ENCODE assay signal across 15 cellular contexts in the genomic region with DNA sequence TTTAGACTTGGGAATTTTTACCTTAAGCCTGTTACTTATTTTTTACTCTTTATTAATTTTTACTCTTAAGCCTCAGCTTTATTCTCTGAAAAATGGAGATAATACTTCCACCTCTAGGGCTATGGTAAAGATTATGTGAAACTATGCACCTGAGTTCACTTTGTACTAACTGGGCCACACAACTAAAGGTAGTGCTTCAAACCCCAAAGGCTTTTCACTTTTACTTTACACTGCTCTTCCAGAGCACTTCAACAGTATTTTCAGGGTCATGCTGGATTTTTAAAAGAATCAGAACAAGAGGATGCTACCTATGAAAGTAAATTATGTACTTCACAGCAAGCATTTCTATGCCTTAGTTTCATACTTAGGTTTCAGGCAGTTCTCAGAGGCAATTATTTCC. TPM values are rescaled to one million over a fixed set of nuclear protein-coding genes. Genes with fewer than 3 reads are reported as not detected.
A peak's percentile ranks its signal among the peaks of the same experiment; 100 is the strongest.
DNase-seq lines count a peak whose midpoint lies in the region; ATAC-seq, FAIRE-seq and TF ChIP-seq lines count a peak whose summit lies in the region.
"Had no signal": no experiment of that assay in that cellular context is flagged by ENCODE, and none has a peak within 500 bp of the region (broad histone marks: within the 10 kb centered on the region; RNA-seq: fewer than 3 reads in every experiment).

No MANE protein-coding gene starts in this region.

- CTCF ChIA-PET in HepG2 (lab: Yijun Ruan, JAX; ENCODE audit: low intra/inter-chr PET ratio, low total read pairs), result no interaction called here

- H3K4me2 ChIP-seq in OCI-LY1 (ENCODE audit: low read length) (no peak overlapping the region), HepG2 (ENCODE audit: low read depth, low read length) (no peak overlapping the region)
- H3K4me2 ChIP-seq: SK-N-SH had no signal

- H4K20me1 ChIP-seq in OCI-LY1 (ENCODE audit: insufficient read depth, low read length) (no peaks in the 10 kb centered on the region), HepG2 (ENCODE audit: insufficient read depth, low read length) (no peaks in the 10 kb centered on the region)

- TSS peak; percentile 7 for BruUV-seq in HepG2 (replicated peaks; lab: Mats Ljungman, UMichigan)

- H3K4me1 ChIP-seq in OCI-LY1 (ENCODE audit: insufficient read depth, low read length, severe bottlenecking) (peaks cover 15% of the 10 kb centered on the region), HepG2 (ENCODE audit: insufficient read depth, low read length) (no peaks in the 10 kb centered on the region), heart left ventricle (peaks cover 0 to 34% (median 0%) of the 10 kb centered on the region in 12 donors)
- H3K4me1 ChIP-seq: sigmoid colon, vagina had no signal

- H3K9me3 ChIP-seq in OCI-LY1 (ENCODE audit: low read length) (no peaks in the 10 kb centered on the region), HepG2 (ENCODE audit: low read length) (no peaks in the 10 kb centered on the region), heart left ventricle (no peaks in the 10 kb centered on the region)
- H3K9me3 ChIP-seq: sigmoid colon, SK-N-SH, vagina had no signal

- no peak for DNase-seq in HepG2 (ENCODE audit: low spot score)
- DNase-seq in cortex of kidney (lab: John Stamatoyannopoulos, UW), result no peak
- no peak for DNase-seq in heart left ventricle
- DNase-seq in activated gamma-delta T cell treated with Interleukin-2 at 50 U/mL for 16 hours, result no peak
- DNase-seq: activated B cell treated with CpG ODN at 0.5 μM for 24 hours; effector memory CD4-positive, alpha-beta T cell; NCI-H1092 treated with DMSO at 0.1 percent for 48 hours; sigmoid colon; SK-N-SH; stimulated activated CD4-positive, alpha-beta T cell treated with anti-CD3 and anti-CD28 coated beads, Interleukin-4, amount 100 ng/mL, for 1 hour had no signal

- H3K9ac ChIP-seq in OCI-LY1 (ENCODE audit: low read length) (no peak overlapping the region), HepG2 (ENCODE audit: insufficient read depth, low read depth, low read length) (no peak overlapping the region)
- H3K9ac ChIP-seq: SK-N-SH had no signal

- no peak for TF ChIP-seq CTCF in OCI-LY1 (IDR thresholded peaks at IDR 0.05; ENCODE audit: low read length)
- TF ChIP-seq CTCF in HepG2 (CRISPR knock-in tag; IDR thresholded peaks at IDR 0.05), result no peak
- TF ChIP-seq CTCF in heart left ventricle (IDR thresholded peaks at IDR 0.05), result no peak

- TF ChIP-seq POLR2A in HepG2 (IDR thresholded peaks at IDR 0.05; ENCODE audit: insufficient read depth in 1 of 2, low read depth in 2 of 2, low read length in 2 of 2), result no peak
- TF ChIP-seq POLR2A in heart left ventricle (IDR thresholded peaks at IDR 0.05), result no peak

- TF ChIP-seq RAD21 in HepG2 (CRISPR knock-in tag; IDR thresholded peaks at IDR 0.05), result no peak

- H3K4me3 ChIP-seq in OCI-LY1 (ENCODE audit: low read depth, low read length, poor library complexity, severe bottlenecking) (no peak overlapping the region), HepG2 (replicated peaks in 1 of 3; ENCODE audit: insufficient read depth in 1 of 3, low read depth in 2 of 3, low read length in 3 of 3) (no peak overlapping the region), heart left ventricle (no peak overlapping the region)
- H3K4me3 ChIP-seq: sigmoid colon, vagina had no signal

- H3F3A ChIP-seq in OCI-LY1 (ENCODE audit: insufficient read depth, low read length), result 0 out of 2 replicates have a peak, but pooled peaks cover 8% of the 10 kb centered on the region

- H3K9me2 ChIP-seq in OCI-LY1 (ENCODE audit: low read depth, low read length), result no peaks in the 10 kb centered on the region
- H3K9me2 ChIP-seq: SK-N-SH had no signal

- H3K36me3 ChIP-seq in OCI-LY1 (ENCODE audit: insufficient read depth, low read length), result peaks cover 21% of the 10 kb centered on the region
- H3K36me3 ChIP-seq in HepG2 (replicated peaks in 1 of 2; ENCODE audit: control insufficient read depth in 1 of 2, insufficient read depth in 2 of 2, low read length in 2 of 2), result no peaks in the 10 kb centered on the region
- H3K36me3 ChIP-seq in heart left ventricle, result peaks cover 0 to 9% (median under 1%) of the 10 kb centered on the region in 9 donors
- H3K36me3 ChIP-seq: vagina had no signal

- no peak for TF ChIP-seq EP300 in HepG2 (IDR thresholded peaks at IDR 0.05; ENCODE audit: low read depth in 2 of 2, low read length in 2 of 2)
- TF ChIP-seq EP300 in HepG2 (CRISPR knock-in tag; IDR thresholded peaks at IDR 0.05; ENCODE audit: borderline replicate concordance), result no peak

- ATAC-seq in GM18867 (IDR thresholded peaks at IDR 0.05; ENCODE audit: unreplicated experiment), result peak; percentile 48
- peak; percentile 34 for ATAC-seq in GM21447 (IDR thresholded peaks at IDR 0.05; ENCODE audit: unreplicated experiment)
- ATAC-seq in HepG2, result no peak
- no peak for ATAC-seq in heart left ventricle

- H3K27ac ChIP-seq in OCI-LY1 (ENCODE audit: low read depth, low read length, poor library complexity, severe bottlenecking) (peak overlapping the region; percentile 48), HepG2 (ENCODE audit: extremely low read length, insufficient read depth, low read length) (no peak overlapping the region), heart left ventricle (no peak overlapping the region)
- H3K27ac ChIP-seq: sigmoid colon, vagina had no signal

- H3K79me2 ChIP-seq in OCI-LY1 (ENCODE audit: insufficient read depth, low read length) (peaks cover under 1% of the 10 kb centered on the region; the same call in 1 of the 2 replicates), HepG2 (ENCODE audit: insufficient read depth, low read length) (no peaks in the 10 kb centered on the region)

- in situ Hi-C loops in HepG2 (cut with HindIII; ENCODE audit: extremely low pct_ligation_motif_present, low pct_unique_long_range_greater_than_20kb), result no loop called here

- POLR2A ChIA-PET in HepG2 (lab: Yijun Ruan, JAX), result no interaction called here

- no peak for FAIRE-seq in HepG2 (lab: Jason Lieb, UNC)
- FAIRE-seq: bronchial epithelial cell had no signal

- H3K27me3 ChIP-seq in OCI-LY1 (ENCODE audit: insufficient read depth, low read length) (no peaks in the 10 kb centered on the region), HepG2 (ENCODE audit: control insufficient read depth in 1 of 2, insufficient read depth in 2 of 2, low read length in 2 of 2) (no peaks in the 10 kb centered on the region), heart left ventricle (no peaks in the 10 kb centered on the region)
- H3K27me3 ChIP-seq: sigmoid colon, vagina had no signal

- no peak overlapping the region for H2AFZ ChIP-seq in OCI-LY1 (ENCODE audit: low read length)
- no peak overlapping the region for H2AFZ ChIP-seq in HepG2 (ENCODE audit: low read length)

- intact Hi-C loops in HepG2 (cut with micrococcal nuclease; ENCODE audit: unreplicated experiment) (no loop called here), heart left ventricle (cut with DNase I) (no loop called here)

TF ChIP-seq in HepG2, 621 proteins besides CTCF, POLR2A, EP300 and RAD21:
- TF ChIP-seq NCOA5 (CRISPR knock-in tag; IDR thresholded peaks at IDR 0.05), result no peak
- no peak for TF ChIP-seq BCL6 (CRISPR knock-in tag; IDR thresholded peaks at IDR 0.05)
- TF ChIP-seq ZFP41 (CRISPR knock-in tag; IDR thresholded peaks at IDR 0.05; ENCODE audit: borderline replicate concordance), result no peak
- TF ChIP-seq, protein P1, sequence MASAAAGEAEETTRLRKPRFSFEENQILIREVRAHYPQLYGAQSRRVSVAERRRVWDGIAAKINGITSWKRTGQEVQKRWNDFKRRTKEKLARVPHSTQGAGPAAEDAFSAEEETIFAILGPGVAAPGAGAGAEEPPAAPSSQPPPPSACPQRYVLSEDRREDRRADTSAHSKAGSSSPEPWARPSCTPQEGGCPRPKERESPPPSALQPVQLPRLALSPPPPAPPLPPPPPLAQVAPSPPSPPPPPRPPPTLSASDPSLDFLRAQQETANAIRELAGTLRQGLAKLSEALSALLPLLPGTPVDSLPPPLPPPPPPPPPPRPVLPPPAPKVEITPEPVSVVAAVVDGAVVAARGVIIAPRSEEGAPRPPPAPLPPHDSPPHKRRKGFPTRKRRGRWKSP (CRISPR knock-in tag; IDR thresholded peaks at IDR 0.05), result no peak

RNA-seq across cellular contexts. Expression of a gene that starts 27.8 kb away (rescaled TPM):
- 36.4 and 36.7 TPM in 2 replicates for total RNA-seq in HepG2 (2016; rRNA removed; fragmentation: Illumina TruSeq; extraction: Trizol)
- total RNA-seq in HepG2 (2016; cell fraction: cytosol; rRNA removed; fragmentation: Illumina TruSeq; extraction: Trizol; ENCODE audit: low read depth), result 5.1 and 5.6 TPM in 2 replicates
- total RNA-seq in HepG2 (2016; cell fraction: insoluble cytoplasmic fraction; rRNA removed; fragmentation: Illumina TruSeq; extraction: Trizol), result 36.6 and 39.9 TPM in 2 replicates
- 25.8 and 26.4 TPM in 2 replicates for total RNA-seq in HepG2 (2016; cell fraction: membrane; rRNA removed; fragmentation: Illumina TruSeq; extraction: Trizol)
- total RNA-seq in HepG2 (2016; cell fraction: nucleus; rRNA removed; fragmentation: Illumina TruSeq; extraction: Trizol), result 46.3 and 52.7 TPM in 2 replicates
- polyA plus RNA-seq in HepG2 (2011; rRNA removed), result 32.2 and 34.8 TPM in 2 replicates
- 15.5 and 20.6 TPM in 2 replicates for polyA plus RNA-seq in HepG2 (2011; cell fraction: cytosol; rRNA removed)
- 13.8 and 16.8 TPM in 2 replicates for polyA plus RNA-seq in HepG2 (2011; cell fraction: nucleus; rRNA removed)
- polyA plus RNA-seq in HepG2 (2012), result 33.3 and 34.4 TPM in 2 replicates
- 1.6 and 1.7 TPM in 2 replicates for polyA plus RNA-seq in HepG2 (2016; cell fraction: cytosol; fragmentation: Illumina TruSeq; extraction: Trizol; ENCODE audit: low read depth)
- 31.2 and 31.8 TPM in 2 replicates for polyA plus RNA-seq in HepG2 (2016; cell fraction: insoluble cytoplasmic fraction; fragmentation: Illumina TruSeq; extraction: Trizol; ENCODE audit: low read depth)
- 10.0 and 11.0 TPM in 2 replicates for polyA plus RNA-seq in HepG2 (2016; cell fraction: membrane; fragmentation: Illumina TruSeq; extraction: Trizol; ENCODE audit: low read depth)
- 22.4 and 22.7 TPM in 2 replicates for polyA plus RNA-seq in HepG2 (2016; cell fraction: nucleus; fragmentation: Illumina TruSeq; extraction: Trizol; ENCODE audit: insufficient read depth, low read depth)
- 25.7 and 38.6 TPM in 2 replicates for polyA minus RNA-seq in HepG2 (2011; rRNA and poly(A)+ RNA removed; ENCODE audit: low replicate concordance)
- polyA minus RNA-seq in HepG2 (2011; cell fraction: cytosol; rRNA and poly(A)+ RNA removed), result 28.8 and 32.2 TPM in 2 replicates
- polyA minus RNA-seq in HepG2 (2011; cell fraction: nucleus; rRNA and poly(A)+ RNA removed), result 68.2 and 81.1 TPM in 2 replicates
- total RNA-seq in heart left ventricle, result 10 to 100 TPM; 15.1 to 28.2 (median 20.7) TPM
- 10 to 100 TPM in 1 of 2 donors, 1 to 10 TPM in 1; 6.2 to 13.0 TPM for polyA plus RNA-seq in heart left ventricle

Comparison
In these comparisons a context has a peak if more than half of its experiments do, and no peak if none do; other contexts are left out.
1. ATAC-seq: peak in GM18867 (single experiment) and GM21447 (single experiment); none in HepG2 (single experiment) and heart left ventricle (0 of 4).